In the genomic region with DNA sequence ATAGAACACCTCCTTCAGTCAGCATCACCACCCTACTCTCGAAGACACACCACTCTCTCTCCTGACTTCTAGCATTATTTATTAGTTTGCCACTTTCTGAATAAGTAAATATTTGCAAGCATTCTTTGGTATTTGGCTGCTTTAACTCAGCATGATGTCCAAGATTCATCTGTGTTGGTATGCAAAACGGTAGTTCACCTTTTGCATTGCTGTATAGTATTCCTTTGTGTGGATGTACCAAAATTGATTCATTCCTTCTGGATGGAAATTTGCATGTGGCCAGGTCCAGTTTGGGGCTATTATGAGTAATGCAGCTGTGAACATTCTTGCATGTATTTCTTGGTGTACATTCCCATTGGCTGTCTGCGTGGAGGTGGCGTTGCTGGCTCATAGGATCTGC, we compare ENCODE assay signal across 25 cellular contexts.
"Had no signal": no experiment of that assay in that cellular context is flagged by ENCODE, and none has a peak within 500 bp of the region (broad histone marks: within the 10 kb centered on the region; RNA-seq: fewer than 3 reads in every experiment).

No MANE protein-coding gene starts in this region.

- H3K4me1 ChIP-seq: foreskin keratinocyte, prostate gland, transverse colon, uterus had no signal

- FAIRE-seq: colon, endothelial cell of umbilical vein had no signal

- H3K27me3 ChIP-seq: esophagus muscularis mucosa, foreskin keratinocyte, right atrium auricular region, sigmoid colon, transverse colon, upper lobe of right lung, uterus had no signal

- DNase-seq: effector CD8-positive, alpha-beta T cell; endodermal cell; foreskin keratinocyte; glutamatergic neuron; hypothalamus; immature natural killer cell; islet precursor cell; kidney glomerular epithelial cell; left ventricle myocardium superior; lower lobe of right lung; naive thymus-derived CD8-positive, alpha-beta T cell; nephron progenitor cell; nucleus accumbens; sigmoid colon; stimulated activated CD4-positive, alpha-beta T cell treated with anti-CD3 and anti-CD28 coated beads, Interleukin-4, amount 100 ng/mL, for 4 hours; stimulated activated naive CD8-positive, alpha-beta T cell treated with anti-CD3 and anti-CD28 coated beads, Interleukin-15, Interleukin-2, amounts not matched to agents 100 U/mL and 50 U/mL, for 24 hours; transverse colon; uterus had no signal

- H3K9me3 ChIP-seq: esophagus muscularis mucosa, prostate gland, sigmoid colon, transverse colon, upper lobe of right lung, uterus had no signal

- H3K4me3 ChIP-seq: esophagus muscularis mucosa, lower lobe of right lung, prostate gland, right atrium auricular region, sigmoid colon, transverse colon, upper lobe of right lung, uterus had no signal

- H3K36me3 ChIP-seq: uterus had no signal

- ATAC-seq: foreskin keratinocyte; left ventricle myocardium superior; lower lobe of right lung; naive thymus-derived CD8-positive, alpha-beta T cell; stimulated activated memory B cell treated with anti-CD40 and anti-IgM and Interleukin-4, amounts not matched to agents 10 μg/mL and 1 μg/mL and 100 μg/mL, for 72 hours; stimulated activated naive CD8-positive, alpha-beta T cell treated with anti-CD3 and anti-CD28 coated beads, Interleukin-15, Interleukin-2, amounts not matched to agents 100 U/mL and 50 U/mL, for 24 hours; upper lobe of right lung had no signal

- H3K27ac ChIP-seq: esophagus muscularis mucosa, foreskin keratinocyte, lower lobe of right lung, prostate gland, right atrium auricular region, sigmoid colon, transverse colon, upper lobe of right lung, uterus had no signal
